ENCODE assay signal across 14 cellular contexts in the genomic region with DNA sequence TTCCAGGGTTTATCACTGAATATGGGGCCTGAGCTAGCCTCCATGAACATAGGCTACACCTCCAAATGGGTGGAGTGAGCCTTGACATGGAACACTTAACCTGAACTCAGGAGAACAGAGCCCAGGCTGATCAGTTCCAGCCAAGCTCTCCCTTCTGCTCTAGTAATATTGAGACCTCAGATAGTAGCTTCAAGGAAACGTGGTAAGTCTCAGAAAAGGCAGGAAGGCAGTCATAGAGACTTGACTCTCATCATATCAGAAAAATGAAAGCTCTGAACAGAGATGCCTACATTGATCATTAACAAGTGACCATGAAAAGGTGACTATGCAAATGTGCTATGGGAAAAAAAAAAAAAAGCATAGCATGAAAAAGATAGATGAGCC. TPM values are rescaled to one million over a fixed set of nuclear protein-coding genes. Genes with fewer than 3 reads are reported as not detected.
DNase-seq lines count a peak whose midpoint lies in the region; ATAC-seq, FAIRE-seq and TF ChIP-seq lines count a peak whose summit lies in the region.
"Had no signal": no experiment of that assay in that cellular context is flagged by ENCODE, and none has a peak within 500 bp of the region (broad histone marks: within the 10 kb centered on the region; RNA-seq: fewer than 3 reads in every experiment).

No MANE protein-coding gene starts in this region.

- POLR2A ChIA-PET in GM12878 (lab: Charles Lee): no interaction called here

- WGBS in GM12878 (ENCODE audit: insufficient coverage, insufficient replicate concordance, low lambda C conversion rate, missing lambda C conversion rate): 0% methylated on average over 1 of the region's 1 CpG
- WGBS in hepatocyte (ENCODE audit: low lambda C conversion rate, missing lambda C conversion rate): 86% methylated on average over 1 of the region's 1 CpG

- intact Hi-C loops in GM12878 (cut with micrococcal nuclease; ENCODE audit: unreplicated experiment): no loop called here

- DNase-seq in GM12878 (ENCODE audit: low read depth, low spot score) (peak; percentile 23), NCI-H187 treated with DMSO at 0.1 percent for 48 hours (lab: John Stamatoyannopoulos, UW) (no peak), immature natural killer cell (no peak), hepatocyte (ENCODE audit: low spot score) (no peak)
- DNase-seq: body of pancreas; CD8-positive, alpha-beta memory T cell; glutamatergic neuron; NCI-H1417; right cardiac atrium had no signal

- H4K20me1 ChIP-seq in GM12878 (ENCODE audit: control insufficient read depth, insufficient read depth) (no peaks in the 10 kb centered on the region), hepatocyte (ENCODE audit: insufficient read depth, poor library complexity, severe bottlenecking) (no peaks in the 10 kb centered on the region)

- no peaks in the 10 kb centered on the region for H3K36me3 ChIP-seq in GM12878 (ENCODE audit: control insufficient read depth in 2 of 2, insufficient read depth in 2 of 2, low read length in 1 of 2)
- no peaks in the 10 kb centered on the region for H3K36me3 ChIP-seq in hepatocyte (replicated peaks; ENCODE audit: insufficient read depth, low read depth)

- H3K9me2 ChIP-seq in hepatocyte (replicated peaks; ENCODE audit: insufficient read depth): no peaks in the 10 kb centered on the region

- H3K36me3 Mint-ChIP-seq in immature natural killer cell: no peaks in the 10 kb centered on the region
- H3K36me3 Mint-ChIP-seq: CD8-positive, alpha-beta memory T cell had no signal

- H3K27ac ChIP-seq in GM12878 (ENCODE audit: control insufficient read depth, insufficient read depth) (no peak overlapping the region; the same call in 1 of the 2 replicates), hepatocyte (no peak overlapping the region)
- H3K27ac ChIP-seq: body of pancreas, SK-N-MC had no signal

- TF ChIP-seq EP300 in GM12878 (IDR thresholded peaks at IDR 0.05; ENCODE audit: borderline replicate concordance in 1 of 2, control insufficient read depth in 1 of 2, low read depth in 2 of 2, low read length in 2 of 2): no peak

- no peak overlapping the region for H3K4me3 ChIP-seq in GM12878
- no peak overlapping the region for H3K4me3 ChIP-seq in hepatocyte
- H3K4me3 ChIP-seq: body of pancreas, SK-N-MC had no signal

- RAD21 ChIA-PET in GM12878 (lab: Charles Lee; ENCODE audit: unreplicated experiment): no interaction called here

- H3K4me1 ChIP-seq in GM12878 (ENCODE audit: control insufficient read depth, insufficient read depth, low read length) (peaks cover 4% of the 10 kb centered on the region; the same call in 1 of the 2 replicates), hepatocyte (ENCODE audit: insufficient read depth) (no peaks in the 10 kb centered on the region)
- H3K4me1 ChIP-seq: body of pancreas had no signal

- in situ Hi-C loops in GM12878 (cut with MboI): no loop called here

- H3K4me1 Mint-ChIP-seq in immature natural killer cell: no peaks in the 10 kb centered on the region
- H3K4me1 Mint-ChIP-seq: CD8-positive, alpha-beta memory T cell had no signal

- no peak for TF ChIP-seq RAD21 in GM12878 (IDR thresholded peaks at IDR 0.05; ENCODE audit: insufficient read depth, low read depth, low read length)

- H2AFZ ChIP-seq in GM12878 (ENCODE audit: control insufficient read depth, low read depth, low read length) (no peak overlapping the region), hepatocyte (no peak overlapping the region)

- H3K4me3 Mint-ChIP-seq in immature natural killer cell: no peak overlapping the region
- H3K4me3 Mint-ChIP-seq: CD8-positive, alpha-beta memory T cell had no signal

- H3K27me3 ChIP-seq in GM12878 (replicated peaks in 1 of 2; ENCODE audit: control insufficient read depth in 2 of 2, insufficient read depth in 2 of 2, low read length in 1 of 2) (no peaks in the 10 kb centered on the region), hepatocyte (no peaks in the 10 kb centered on the region)
- H3K27me3 ChIP-seq: body of pancreas had no signal

- TF ChIP-seq CTCF in GM12878 (IDR thresholded peaks at IDR 0.05 in 2 of 3, conservative IDR thresholded peaks at IDR 0.05 in 1 of 3; ENCODE audit: control insufficient read depth in 2 of 3, extremely low read depth in 1 of 3, insufficient read depth in 1 of 3, low read depth in 3 of 3, low read length in 3 of 3) (no peak), hepatocyte (IDR thresholded peaks at IDR 0.05; ENCODE audit: poor library complexity) (no peak)

- no peaks in the 10 kb centered on the region for H3K9me3 ChIP-seq in GM12878 (replicated peaks; ENCODE audit: control insufficient read depth, insufficient read depth, low read length)
- H3K9me3 ChIP-seq in hepatocyte (ENCODE audit: low read depth): no peaks in the 10 kb centered on the region
- H3K9me3 ChIP-seq: body of pancreas had no signal

- TF ChIP-seq POLR2A in GM12878 (IDR thresholded peaks at IDR 0.05; ENCODE audit: low read depth, low read length): no peak

- ATAC-seq in GM19023 (IDR thresholded peaks at IDR 0.05; ENCODE audit: unreplicated experiment) (peak; percentile 73), GM21619 (IDR thresholded peaks at IDR 0.05; ENCODE audit: unreplicated experiment) (peak; percentile 84), HG03064 (IDR thresholded peaks at IDR 0.05; ENCODE audit: low read depth, unreplicated experiment) (peak; percentile 83), GM12878 (peak; percentile 84)
- ATAC-seq: body of pancreas, right cardiac atrium had no signal

- no TSS peak for BruUV-seq in GM12878 (replicated peaks; lab: Mats Ljungman, UMichigan)

- FAIRE-seq in GM12878 (lab: Jason Lieb, UNC): peak; percentile 23
- FAIRE-seq: H1 had no signal

- no peak overlapping the region for H3K27ac Mint-ChIP-seq in immature natural killer cell
- H3K27ac Mint-ChIP-seq: CD8-positive, alpha-beta memory T cell had no signal

- H3K9ac ChIP-seq in GM12878 (ENCODE audit: control insufficient read depth, insufficient read depth, low read length): no peak overlapping the region

- H3K79me2 ChIP-seq in GM12878 (ENCODE audit: control insufficient read depth, insufficient read depth, low read length): no peaks in the 10 kb centered on the region
- no peaks in the 10 kb centered on the region for H3K79me2 ChIP-seq in hepatocyte

- SMC1A ChIA-PET in GM12878 (lab: Charles Lee; ENCODE audit: uncharacterized antibody, unreplicated experiment): interaction anchor here (0.6 kb wide), 1 partner anchor 201 kb away, joined by 3 read pairs; no protein-coding TSS in a partner anchor

- CTCF ChIA-PET in GM12878 (lab: Yijun Ruan, JAX): interaction anchor here (0.6 kb wide), 1 partner anchor 133 kb away, joined by 3 read pairs; no protein-coding TSS in a partner anchor

- H3K4me2 ChIP-seq in GM12878 (ENCODE audit: control insufficient read depth, insufficient read depth) (no peak overlapping the region), hepatocyte (no peak overlapping the region)

- peaks cover 0 to 11% (median 7%) of the 10 kb centered on the region in 6 donors for H3K9me3 Mint-ChIP-seq in immature natural killer cell

- H3K27me3 Mint-ChIP-seq in immature natural killer cell (ENCODE audit: low read depth in 3 of 3): peaks cover 1 to 2% (median 2%) of the 10 kb centered on the region in 3 donors
- H3K27me3 Mint-ChIP-seq: CD8-positive, alpha-beta memory T cell had no signal

TF ChIP-seq in GM12878, 131 proteins besides CTCF, POLR2A, EP300 and RAD21:
- TF ChIP-seq CHD2 (IDR thresholded peaks at IDR 0.05; ENCODE audit: borderline replicate concordance, low read depth, low read length): no peak
- no peak for TF ChIP-seq IRF4 (IDR thresholded peaks at IDR 0.05; ENCODE audit: low read depth, low read length)
- no peak for TF ChIP-seq POLR2AphosphoS2 (IDR thresholded peaks at IDR 0.05; ENCODE audit: low read depth, low read length)
- no peak for TF ChIP-seq CREM (IDR thresholded peaks at IDR 0.05; ENCODE audit: low read depth)
- TF ChIP-seq ETV6 (conservative IDR thresholded peaks at IDR 0.05 in 1 of 2, IDR thresholded peaks at IDR 0.05 in 1 of 2; ENCODE audit: borderline replicate concordance in 1 of 2, low read depth in 1 of 2): no peak
TF ChIP-seq in GM12878: peak in this region for 0.

RNA-seq across cellular contexts. Expression of a gene that starts 40.5 kb away (rescaled TPM):
- total RNA-seq in GM12878 (2013; cell fraction: nucleolus; rRNA removed): 0.10 and 0.69 TPM in 2 replicates
- total RNA-seq in GM12878 (2014; rRNA removed) (0.11 and 0.17 TPM in 2 replicates), GM12878 (2014; rRNA removed; fragmentation: Illumina TruSeq; extraction: Trizol) (0.09 and 0.18 TPM in 2 replicates), GM12878 (2021) (0.58 and 0.77 TPM in 2 replicates), hepatocyte (32.3 and 33.7 TPM in 2 replicates)
- polyA plus RNA-seq in GM12878 (2011; ENCODE audit: low read depth): not detected
- polyA plus RNA-seq in GM12878 (2011; rRNA removed) (0.26 and 0.66 TPM in 2 replicates), GM12878 (2014; fragmentation: Illumina TruSeq; extraction: Trizol) (0.14 and 0.16 TPM in 2 replicates), GM12878 (2014; fragmentation: Nextera tagmentation; extraction: Ambion mirVana) (under 1 TPM; 0.02 to 0.11 TPM), GM12878 (2014; rRNA removed) (0.03 and 0.22 TPM in 2 replicates), GM12878 (2016; fragmentation: Nextera tagmentation; extraction: Ambion mirVana) (under 1 TPM; 0.26 to 0.36 TPM), immature natural killer cell (not detected), hepatocyte (52.4 and 53.2 TPM in 2 replicates)
- 0.59 and 0.61 TPM in 2 replicates for polyA plus RNA-seq in GM12878 (2011; cell fraction: cytosol; rRNA removed)
- 0.61 and 0.66 TPM in 2 replicates for polyA plus RNA-seq in GM12878 (2011; cell fraction: nucleus; rRNA removed)
- polyA plus RNA-seq in GM12878 (2012): 0.03 TPM in 1 of 2 replicates, not detected in the other
- 0.52 and 2.1 TPM in 2 replicates for polyA minus RNA-seq in GM12878 (2011; rRNA and poly(A)+ RNA removed)
- 0.31 and 1.1 TPM in 2 replicates for polyA minus RNA-seq in GM12878 (2011; cell fraction: cytosol; rRNA and poly(A)+ RNA removed)
- polyA minus RNA-seq in GM12878 (2011; cell fraction: nucleus; rRNA and poly(A)+ RNA removed): 0.85 and 1.1 TPM in 2 replicates
- polyA plus RNA-seq: CD8-positive, alpha-beta memory T cell had no signal

Comparison
In these comparisons a context has a peak if more than half of its experiments do, and no peak if none do; other contexts are left out.
1. RNA of a gene that starts 40.5 kb away (polyA plus RNA-seq): 52.4 to 53.2 TPM in hepatocyte; 0.02 to 0.66 TPM in GM12878 and not detected in immature natural killer cell; every median in the first group is over 10 times any median in the second.
2. Peak in every context shown above with its lines, with median percentiles within 50 percentile points of each other: ATAC-seq.